ENCODE assay signal across 10 cellular contexts in genomic region chr17:42181851-42182207, GRCh38. TPM values are rescaled to one million over a fixed set of nuclear protein-coding genes. Genes with fewer than 3 reads are reported as not detected.
A peak's percentile ranks its signal among the peaks of the same experiment; 100 is the strongest.
DNase-seq lines count a peak whose midpoint lies in the region; ATAC-seq and TF ChIP-seq lines count a peak whose summit lies in the region.
"Had no signal": no experiment of that assay in that cellular context is flagged by ENCODE, and none has a peak within 500 bp of the region (broad histone marks: within the 10 kb centered on the region; RNA-seq: fewer than 3 reads in every experiment).

No MANE protein-coding gene starts in this region.

- no peak for TF ChIP-seq CTCF in CD4-positive, alpha-beta T cell (IDR thresholded peaks at IDR 0.05)
- TF ChIP-seq CTCF in MM.1S (IDR thresholded peaks at IDR 0.05; ENCODE audit: low read length): no peak
- no peak for TF ChIP-seq CTCF in brain (conservative IDR thresholded peaks at IDR 0.05)

- H3K9me3 Mint-ChIP-seq in CD4-positive, alpha-beta T cell: no peaks in the 10 kb centered on the region
- H3K9me3 Mint-ChIP-seq in brain: peaks cover 0 to 14% (median 0%) of the 10 kb centered on the region in 5 experiments

- ATAC-seq in CD4-positive, alpha-beta T cell (ENCODE audit: poor library complexity): no peak
- no peak for ATAC-seq in HG03565 (IDR thresholded peaks at IDR 0.05; ENCODE audit: unreplicated experiment)

- peak overlapping the region; percentile 70; the same call in 1 of the 2 replicates for H3K4me2 ChIP-seq in MM.1S (ENCODE audit: low read depth, low read length)

- H3K27me3 ChIP-seq in CD4-positive, alpha-beta T cell (ENCODE audit: control insufficient read depth, insufficient read depth, low read length): no peaks in the 10 kb centered on the region
- no peaks in the 10 kb centered on the region for H3K27me3 ChIP-seq in MM.1S (replicated peaks; ENCODE audit: insufficient read depth, low read length)
- H3K27me3 ChIP-seq: ovary had no signal

- no peak overlapping the region for H3K9ac ChIP-seq in MM.1S (ENCODE audit: low read length)

- peaks cover 44% of the 10 kb centered on the region for H3K4me1 Mint-ChIP-seq in CD4-positive, alpha-beta T cell (ENCODE audit: low read depth)
- H3K4me1 Mint-ChIP-seq in brain: peaks cover 54% of the 10 kb centered on the region

- no peak for DNase-seq in CD4-positive, alpha-beta T cell
- DNase-seq in MM.1S: no peak
- DNase-seq in cerebellar cortex (ENCODE audit: low spot score): no peak
- no peak for DNase-seq in NK-92 (lab: John Stamatoyannopoulos, UW; ENCODE audit: unreplicated experiment)

- H3K79me2 ChIP-seq in MM.1S (ENCODE audit: low read length): no peaks in the 10 kb centered on the region

- H3K36me3 Mint-ChIP-seq in CD4-positive, alpha-beta T cell (ENCODE audit: low read depth): no peaks in the 10 kb centered on the region
- H3K36me3 Mint-ChIP-seq in brain: no peaks in the 10 kb centered on the region

- H3K9me3 ChIP-seq in CD4-positive, alpha-beta T cell (ENCODE audit: control insufficient read depth, low read length): no peaks in the 10 kb centered on the region
- H3K9me3 ChIP-seq in MM.1S (replicated peaks; ENCODE audit: insufficient read depth, low read length): no peaks in the 10 kb centered on the region
- H3K9me3 ChIP-seq: ovary had no signal

- peak overlapping the region; percentile 63 for H3K4me3 Mint-ChIP-seq in CD4-positive, alpha-beta T cell
- peak overlapping the region; percentile 30 to 84 (median 43) for H3K4me3 Mint-ChIP-seq in brain

- intact Hi-C loops in CD4-positive, alpha-beta T cell (cut with DNase I, micrococcal nuclease): loop anchor here in 1 of 2 experiments (1.0 to 2.0 kb wide), 2 partner anchors 12 to 27 kb away; partner anchors contain the start of genes GHDC and RAB5C

- no peak overlapping the region for H3K27ac ChIP-seq in CD4-positive, alpha-beta T cell (ENCODE audit: low read depth, low read length)
- no peak overlapping the region for H3K27ac ChIP-seq in MM.1S (ENCODE audit: low read length)
- H3K27ac ChIP-seq: ovary, skin epidermis had no signal

- H3K27me3 Mint-ChIP-seq in CD4-positive, alpha-beta T cell: peaks cover 43% of the 10 kb centered on the region
- peaks cover 55% of the 10 kb centered on the region for H3K27me3 Mint-ChIP-seq in brain

- H3F3A ChIP-seq in MM.1S (ENCODE audit: insufficient read depth, low read length): peaks cover 41% of the 10 kb centered on the region

- H3K4me1 ChIP-seq in MM.1S (ENCODE audit: low read length): peaks cover 48% of the 10 kb centered on the region

- POLR2A ChIA-PET in CD4-positive, alpha-beta T cell (lab: Charles Lee): interaction anchor here (1.8 to 2.3 kb wide), 3 partner anchors 13 to 165 kb away, joined by 4 to 7 read pairs (median 5); partner anchors contain the start of genes DNAJC7, GHDC and STAT5A

- no peaks in the 10 kb centered on the region for H4K20me1 ChIP-seq in MM.1S (ENCODE audit: insufficient read depth, low read length)

- no peaks in the 10 kb centered on the region for H3K36me3 ChIP-seq in MM.1S (replicated peaks; ENCODE audit: insufficient read depth, low read length)
- H3K36me3 ChIP-seq: ovary had no signal

- no peak overlapping the region for H3K4me3 ChIP-seq in MM.1S (ENCODE audit: low read length)
- H3K4me3 ChIP-seq: ovary had no signal

- H2AFZ ChIP-seq in MM.1S (ENCODE audit: low read length): no peak overlapping the region

- CTCF ChIA-PET in CD4-positive, alpha-beta T cell (lab: Charles Lee): interaction anchor here (0.7 to 1.6 kb wide), 6 partner anchors 12 to 224 kb away, joined by 3 to 11 read pairs (median 4); partner anchors contain the start of genes DHX58 and GHDC

- H3K27ac Mint-ChIP-seq in CD4-positive, alpha-beta T cell: no peak overlapping the region
- no peak overlapping the region for H3K27ac Mint-ChIP-seq in brain

- no peaks in the 10 kb centered on the region for H3K9me2 ChIP-seq in MM.1S (replicated peaks; ENCODE audit: insufficient read depth, low read length)

RNA-seq across cellular contexts. Expression of gene KCNH4, which starts 0.9 kb away (rescaled TPM):
- total RNA-seq in CD4-positive, alpha-beta T cell: under 1 TPM; 0.17 to 0.25 TPM
- polyA plus RNA-seq in brain (ENCODE audit: insufficient read depth, low read depth, low replicate concordance): 0.88 TPM
- total RNA-seq: bronchial epithelial cell had no signal

RNA-seq across cellular contexts. Expression of gene HCRT, which starts 3.4 kb away (rescaled TPM):
- not detected for total RNA-seq in CD4-positive, alpha-beta T cell
- not detected for polyA plus RNA-seq in brain (ENCODE audit: insufficient read depth, low read depth, low replicate concordance)
- total RNA-seq: bronchial epithelial cell, ovary, subcutaneous adipose tissue had no signal
- polyA plus RNA-seq: ovary had no signal

RNA-seq across cellular contexts. Expression of gene GHDC, which starts 12.5 kb away (rescaled TPM):
- total RNA-seq in CD4-positive, alpha-beta T cell: 1 to 10 TPM; 6.8 to 8.3 TPM
- polyA plus RNA-seq in brain (ENCODE audit: insufficient read depth, low read depth, low replicate concordance): 38.9 TPM

RNA-seq across cellular contexts. Expression of gene RAB5C, which starts 27.0 kb away (rescaled TPM):
- total RNA-seq in CD4-positive, alpha-beta T cell: 10 to 100 TPM; 66.4 to 71.2 TPM
- 255 TPM for polyA plus RNA-seq in brain (ENCODE audit: insufficient read depth, low read depth, low replicate concordance)

RNA-seq across cellular contexts. Expression of gene HSPB9, which starts 59.2 kb away (rescaled TPM):
- total RNA-seq in CD4-positive, alpha-beta T cell: not detected
- 0.54 TPM for polyA plus RNA-seq in brain (ENCODE audit: insufficient read depth, low read depth, low replicate concordance)
- total RNA-seq: bronchial epithelial cell, subcutaneous adipose tissue had no signal
